ENCODE assay signal across 14 cellular contexts in genomic region chr14:103194256-103195045, GRCh38.
DNase-seq lines count a peak whose midpoint lies in the region; ATAC-seq and TF ChIP-seq lines count a peak whose summit lies in the region.
"Had no signal": no experiment of that assay in that cellular context is flagged by ENCODE, and none has a peak within 500 bp of the region (broad histone marks: within the 10 kb centered on the region; RNA-seq: fewer than 3 reads in every experiment).

No MANE protein-coding gene starts in this region.

- peaks cover 24% of the 10 kb centered on the region for H3K4me1 ChIP-seq in vagina

- DNase-seq in SIG-M5 treated with dmso at 0.1 percent for 504 hours (lab: John Stamatoyannopoulos, UW; ENCODE audit: unreplicated experiment) (peak; percentile 66), SIG-M5 (lab: John Stamatoyannopoulos, UW) (no peak), SKM-1 (lab: John Stamatoyannopoulos, UW; ENCODE audit: unreplicated experiment) (peak; percentile 5), fibroblast of the aortic adventitia (ENCODE audit: low read depth) (peak; percentile 84), vagina (ENCODE audit: extremely low spot score in 2 of 2) (peak in 1 of 2 donors; percentile 87), DMS153 treated with DMSO at 0.1 percent for 48 hours (lab: John Stamatoyannopoulos, UW; ENCODE audit: unreplicated experiment) (no peak)
- DNase-seq: 8988T; activated naive CD8-positive, alpha-beta T cell treated with anti-CD3 and anti-CD28 coated beads for 36 hours; mesendoderm; NCI-H1930; T1000 had no signal

- intact Hi-C loops in vagina (cut with DNase I), result no loop called here

- H3K27me3 ChIP-seq in vagina, result no peaks in the 10 kb centered on the region

- no peaks in the 10 kb centered on the region for H3K36me3 ChIP-seq in vagina
- H3K36me3 ChIP-seq: suprapubic skin had no signal

- ATAC-seq in GM18502 (IDR thresholded peaks at IDR 0.05; ENCODE audit: poor library complexity, unreplicated experiment) (no peak), HG02623 (IDR thresholded peaks at IDR 0.05; ENCODE audit: unreplicated experiment) (no peak)

- H3K27ac ChIP-seq in vagina, result peak overlapping the region; percentile 21
- H3K27ac ChIP-seq: suprapubic skin had no signal

- H3K4me3 ChIP-seq in fibroblast of the aortic adventitia (ENCODE audit: low read depth, low read length), result no peak overlapping the region
- no peak overlapping the region for H3K4me3 ChIP-seq in vagina
- H3K4me3 ChIP-seq: suprapubic skin had no signal

- TF ChIP-seq CTCF in fibroblast of the aortic adventitia (IDR thresholded peaks at IDR 0.05; ENCODE audit: insufficient read depth, low read length), result no peak
- TF ChIP-seq CTCF in vagina (IDR thresholded peaks at IDR 0.05), result no peak

- no peaks in the 10 kb centered on the region for H3K9me3 ChIP-seq in vagina
- H3K9me3 ChIP-seq: suprapubic skin had no signal

- no peak for TF ChIP-seq POLR2A in vagina (IDR thresholded peaks at IDR 0.05)

Comparison
In these comparisons a context has a peak if more than half of its experiments do, and no peak if none do; other contexts are left out.
1. DNase-seq: peak in SIG-M5 treated with dmso at 0.1 percent for 504 hours (single experiment), SKM-1 (single experiment) and fibroblast of the aortic adventitia (single experiment); none in SIG-M5 (single experiment) and DMS153 treated with DMSO at 0.1 percent for 48 hours (single experiment).